Comparison of ENCODE assay signal across 21 cellular contexts in the genomic region with DNA sequence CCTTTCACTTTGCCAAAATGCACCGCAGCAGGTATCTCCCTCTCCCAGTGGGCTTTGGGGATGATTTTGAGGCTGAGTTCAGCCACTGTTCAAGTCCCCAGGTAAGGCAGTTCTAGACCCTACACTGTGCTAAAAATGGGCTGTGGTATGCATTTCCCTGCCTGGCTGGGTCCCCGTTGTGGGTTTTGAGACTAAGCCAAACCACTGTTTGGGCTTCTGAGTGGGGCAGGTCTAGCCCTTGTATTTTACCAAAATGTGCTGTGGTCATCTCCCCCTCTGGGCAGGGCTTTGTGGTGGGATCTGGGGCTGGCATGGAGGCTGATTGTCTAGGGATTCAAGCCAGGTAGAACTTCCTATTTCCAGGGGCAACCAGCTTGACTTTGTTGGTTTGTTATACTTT. TPM values are rescaled to one million over a fixed set of nuclear protein-coding genes. Genes with fewer than 3 reads are reported as not detected.
DNase-seq lines count a peak whose midpoint lies in the region; ATAC-seq and TF ChIP-seq lines count a peak whose summit lies in the region.
"Had no signal": no experiment of that assay in that cellular context is flagged by ENCODE, and none has a peak within 500 bp of the region (broad histone marks: within the 10 kb centered on the region; RNA-seq: fewer than 3 reads in every experiment).

No MANE protein-coding gene starts in this region.

- ATAC-seq in RWPE2 (ENCODE audit: low read depth): no peak
- peak; percentile 45 to 52 for ATAC-seq in upper lobe of left lung (ENCODE audit: low FRiP score in 2 of 2)
- ATAC-seq: GM12878 had no signal

- no peak overlapping the region for H3K27ac ChIP-seq in HUES48 (ENCODE audit: low read depth, low read length)
- H3K27ac ChIP-seq in RWPE2 (ENCODE audit: poor library complexity, severe bottlenecking): no peak overlapping the region
- H3K27ac ChIP-seq in esophagus muscularis mucosa (replicated peaks in 1 of 4): no peak overlapping the region
- no peak overlapping the region for H3K27ac ChIP-seq in upper lobe of left lung

- 83% methylated on average over 2 of the region's 2 CpGs for WGBS in esophagus muscularis mucosa
- 68 to 75% methylated on average over 2 of the region's 2 CpGs for WGBS in upper lobe of left lung, 2 donors

- TF ChIP-seq EP300 in esophagus muscularis mucosa (IDR thresholded peaks at IDR 0.05) (no peak), upper lobe of left lung (IDR thresholded peaks at IDR 0.05) (no peak)

- H3K36me3 ChIP-seq in HUES48 (ENCODE audit: control insufficient read depth, insufficient read depth, low read length) (no peaks in the 10 kb centered on the region), RWPE2 (ENCODE audit: low read depth) (no peaks in the 10 kb centered on the region), esophagus muscularis mucosa (no peaks in the 10 kb centered on the region), upper lobe of left lung (no peaks in the 10 kb centered on the region)
- H3K36me3 ChIP-seq: BE2C had no signal

- no peak overlapping the region for H3K9ac ChIP-seq in HUES48 (ENCODE audit: low read depth, low read length)

- TF ChIP-seq CTCF in RWPE2 (IDR thresholded peaks at IDR 0.05; ENCODE audit: poor library complexity, severe bottlenecking) (no peak), esophagus muscularis mucosa (IDR thresholded peaks at IDR 0.05) (no peak), upper lobe of left lung (IDR thresholded peaks at IDR 0.05) (no peak)

- H3K9me3 ChIP-seq in HUES48 (ENCODE audit: control insufficient read depth, insufficient read depth, low read length): peaks cover 95% of the 10 kb centered on the region
- no peaks in the 10 kb centered on the region for H3K9me3 ChIP-seq in RWPE2 (ENCODE audit: severe bottlenecking)
- H3K9me3 ChIP-seq in esophagus muscularis mucosa: peaks cover 0 to 27% (median 18%) of the 10 kb centered on the region in 4 donors
- H3K9me3 ChIP-seq in upper lobe of left lung: peaks cover 0 to 15% (median 6%) of the 10 kb centered on the region in 4 donors
- H3K9me3 ChIP-seq: BE2C had no signal

- no peak for TF ChIP-seq POLR2A in esophagus muscularis mucosa (IDR thresholded peaks at IDR 0.05; ENCODE audit: low read depth)
- no peak for TF ChIP-seq POLR2A in upper lobe of left lung (IDR thresholded peaks at IDR 0.05)

- no peaks in the 10 kb centered on the region for H3K27me3 ChIP-seq in HUES48 (ENCODE audit: control insufficient read depth, insufficient read depth, low read length)
- H3K27me3 ChIP-seq in RWPE2 (ENCODE audit: insufficient read depth, poor library complexity, severe bottlenecking): peaks cover 3% of the 10 kb centered on the region
- H3K27me3 ChIP-seq in esophagus muscularis mucosa: no peaks in the 10 kb centered on the region
- H3K27me3 ChIP-seq in upper lobe of left lung: no peaks in the 10 kb centered on the region
- H3K27me3 ChIP-seq: BE2C had no signal

- H3K4me3 ChIP-seq in HUES48 (ENCODE audit: low read depth, low read length) (0 out of 2 replicates have a peak overlapping the region, but pooled peaks have one; percentile 12), RWPE2 (ENCODE audit: severe bottlenecking) (no peak overlapping the region), esophagus muscularis mucosa (no peak overlapping the region), upper lobe of left lung (no peak overlapping the region)
- H3K4me3 ChIP-seq: GM12878 had no signal

- intact Hi-C loops in esophagus muscularis mucosa (cut with DNase I): no loop called here

- H3K4me1 ChIP-seq in HUES48 (ENCODE audit: control insufficient read depth, insufficient read depth, low read length) (no peaks in the 10 kb centered on the region), RWPE2 (ENCODE audit: insufficient read depth, poor library complexity, severe bottlenecking) (no peaks in the 10 kb centered on the region), esophagus muscularis mucosa (no peaks in the 10 kb centered on the region), upper lobe of left lung (no peaks in the 10 kb centered on the region)
- H3K4me1 ChIP-seq: BE2C had no signal

- DNase-seq in RWPE2 (ENCODE audit: low spot score): peak; percentile 27
- peak; percentile 92 for DNase-seq in esophagus muscularis mucosa (ENCODE audit: extremely low spot score)
- DNase-seq in upper lobe of left lung: no peak
- DNase-seq in amygdala (lab: John Stamatoyannopoulos, UW): no peak
- DNase-seq in HuH-7 (ENCODE audit: low spot score): no peak
- no peak for DNase-seq in NCI-H446 (lab: John Stamatoyannopoulos, UW)
- DNase-seq: ACHN; BE2C; C1 segment of cervical spinal cord; CD4-positive, CD25-positive, alpha-beta regulatory T cell; CD8-positive, alpha-beta memory T cell; COR-L47; DMS 273 treated with DMSO at 0.1 percent for 48 hours; DMS53; DND-41; EL; H9 had no signal

RNA-seq across cellular contexts. Expression of a gene that starts 13.6 kb away (rescaled TPM):
- total RNA-seq in esophagus muscularis mucosa (not detected), upper lobe of left lung (not detected)
- total RNA-seq: CD4-positive, CD25-positive, alpha-beta regulatory T cell; CD8-positive, alpha-beta memory T cell; G401; GM12878; H1; H9 had no signal

RNA-seq across cellular contexts. Expression of a gene that starts 16.1 kb away (rescaled TPM):
- not detected for total RNA-seq in esophagus muscularis mucosa
- total RNA-seq in upper lobe of left lung: not detected
- total RNA-seq: CD4-positive, CD25-positive, alpha-beta regulatory T cell; CD8-positive, alpha-beta memory T cell; G401; GM12878; H1; H9 had no signal

RNA-seq across cellular contexts. Expression of a gene that starts 43.5 kb away (rescaled TPM):
- total RNA-seq in esophagus muscularis mucosa (not detected), upper lobe of left lung (not detected)
- total RNA-seq: CD4-positive, CD25-positive, alpha-beta regulatory T cell; CD8-positive, alpha-beta memory T cell; G401; GM12878; H1; H9 had no signal

Comparison
In these comparisons a context has a peak if more than half of its experiments do, and no peak if none do; other contexts are left out.
1. DNase-seq: peak in RWPE2 (single experiment) and esophagus muscularis mucosa (single experiment); none in upper lobe of left lung (0 of 2), amygdala (0 of 56), HuH-7 (single experiment) and NCI-H446 (0 of 2).